ENCODE assay signal across 19 cellular contexts in the genomic region with DNA sequence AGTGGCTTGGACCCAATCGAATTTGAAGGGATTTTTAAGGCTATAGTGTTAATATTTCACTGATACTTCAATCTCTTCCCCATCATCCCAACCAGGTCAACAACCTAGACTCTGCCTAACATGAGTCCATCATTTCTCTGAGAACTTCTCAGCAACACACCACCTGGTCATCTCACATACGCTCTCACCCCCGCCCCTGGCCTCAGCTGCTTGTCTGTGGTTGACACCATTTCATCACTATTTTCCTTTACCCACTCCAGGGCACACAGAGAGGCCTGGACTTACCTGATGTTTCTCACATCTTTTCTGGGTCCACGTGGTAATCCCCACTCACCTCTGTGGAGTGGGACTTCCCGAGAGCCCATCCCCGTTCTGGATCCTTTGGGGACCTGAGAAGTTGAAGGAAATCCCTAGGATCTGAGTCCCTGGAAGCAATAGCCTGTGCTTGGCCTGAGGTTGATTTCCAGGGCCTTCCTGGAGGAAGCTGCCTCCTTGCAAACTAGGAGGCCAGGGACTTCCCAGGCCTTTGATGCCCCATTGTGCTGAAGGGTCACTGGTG. TPM values are rescaled to one million over a fixed set of nuclear protein-coding genes. Genes with fewer than 3 reads are reported as not detected.
DNase-seq lines count a peak whose midpoint lies in the region; ATAC-seq, FAIRE-seq and TF ChIP-seq lines count a peak whose summit lies in the region.
"Had no signal": no experiment of that assay in that cellular context is flagged by ENCODE, and none has a peak within 500 bp of the region (broad histone marks: within the 10 kb centered on the region; RNA-seq: fewer than 3 reads in every experiment).

No MANE protein-coding gene starts in this region.

- no peak for ATAC-seq in GM18909 (IDR thresholded peaks at IDR 0.05; ENCODE audit: poor library complexity, unreplicated experiment)
- ATAC-seq: HCT116, PC-3 had no signal

- no peaks in the 10 kb centered on the region for H3K36me3 ChIP-seq in bronchial epithelial cell (ENCODE audit: control insufficient read depth, insufficient read depth, low read length)

- no peak overlapping the region for H3K4me3 ChIP-seq in bronchial epithelial cell (ENCODE audit: low read depth, low read length)

- H3K27me3 ChIP-seq in bronchial epithelial cell (ENCODE audit: control insufficient read depth, insufficient read depth, low read length), result no peaks in the 10 kb centered on the region

- DNase-seq in NK-92 treated with Interleukin-12 subunit alpha and Interleukin-12 subunit beta, amount 100 ng/mL, for 24 hours (lab: John Stamatoyannopoulos, UW), result peak; percentile 33
- DNase-seq in NK-92 (lab: John Stamatoyannopoulos, UW; ENCODE audit: unreplicated experiment) (no peak), bronchial epithelial cell (ENCODE audit: low read depth) (no peak), posterior vena cava (ENCODE audit: low spot score) (peak; percentile 59), HuH-7 (ENCODE audit: low spot score) (no peak)
- DNase-seq: AML-193, DMS79 treated with DMSO at 0.1 percent for 48 hours, GOT3, KBM-7, NCI-H1694 treated with DMSO at 0.1 percent for 48 hours, NCI-H2107, NCI-H510A, NCI-H748 treated with DMSO at 0.1 percent for 48 hours, PC-3, RPMI8226 had no signal

- no peak for TF ChIP-seq CTCF in bronchial epithelial cell (IDR thresholded peaks at IDR 0.05; ENCODE audit: insufficient read depth, low read length, severe bottlenecking)

- intact Hi-C loops in posterior vena cava (cut with DNase I), result no loop called here

- peak; percentile 52 for FAIRE-seq in bronchial epithelial cell (lab: Jason Lieb, UNC)
- FAIRE-seq: D721Med had no signal

RNA-seq across cellular contexts. Expression of a gene that starts 3.2 kb away (rescaled TPM):
- total RNA-seq in bronchial epithelial cell, result not detected in 2 replicates
- not detected for total RNA-seq in posterior vena cava
- total RNA-seq: PC-3 had no signal

RNA-seq across cellular contexts. Expression of a gene that starts 5.6 kb away (rescaled TPM):
- 96.6 and 100 TPM in 2 replicates for total RNA-seq in bronchial epithelial cell
- total RNA-seq in posterior vena cava, result 10 to 100 TPM; 41.6 to 54.4 TPM

RNA-seq across cellular contexts. Expression of a gene that starts 16.6 kb away (rescaled TPM):
- total RNA-seq in bronchial epithelial cell, result 67.9 and 160 TPM in 2 replicates
- 100 to 1,000 TPM; 175 to 185 TPM for total RNA-seq in posterior vena cava

RNA-seq across cellular contexts. Expression of a gene that starts 39.6 kb away (rescaled TPM):
- total RNA-seq in bronchial epithelial cell (not detected in 2 replicates), posterior vena cava (not detected)
- total RNA-seq: G401, PC-3 had no signal

RNA-seq across cellular contexts. Expression of a gene that starts 49.1 kb away (rescaled TPM):
- under 0.01 TPM in 1 of 2 replicates, not detected in the other for total RNA-seq in bronchial epithelial cell
- under 1 TPM; 0.52 to 0.88 TPM for total RNA-seq in posterior vena cava
- total RNA-seq: G401, PC-3 had no signal

Comparison
In these comparisons a context has a peak if more than half of its experiments do, and no peak if none do; other contexts are left out.
1. DNase-seq: peak in NK-92 treated with Interleukin-12 subunit alpha and Interleukin-12 subunit beta, amount 100 ng/mL, for 24 hours (single experiment) and posterior vena cava (single experiment); none in NK-92 (single experiment), bronchial epithelial cell (single experiment) and HuH-7 (single experiment).